In the genomic region with DNA sequence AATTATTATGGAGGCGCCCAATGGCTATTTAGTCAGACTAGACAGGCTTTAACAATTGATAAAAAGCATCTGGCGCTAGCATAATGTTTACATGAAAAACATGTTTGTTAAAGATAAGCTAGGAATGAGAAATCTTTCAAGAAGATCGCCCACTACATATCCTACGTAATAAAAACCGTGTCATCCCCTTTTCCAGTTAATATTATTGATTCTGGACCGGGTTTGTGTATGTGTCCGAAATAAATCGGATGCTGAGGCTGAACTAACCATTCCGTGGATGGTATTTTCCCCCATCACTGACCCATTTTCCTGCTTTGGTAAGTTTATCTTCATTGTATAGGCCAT, we compare ENCODE assay signal across 1 cellular context.
TF ChIP-seq lines count a peak whose summit lies in the region.

No MANE protein-coding gene starts in this region.

TF ChIP-seq in GM23338, 12 proteins besides CTCF, POLR2A, EP300 and RAD21 (continued from another document):
- no peak for TF ChIP-seq ZNF114 (CRISPR knock-in tag; IDR thresholded peaks at IDR 0.05)
TF ChIP-seq in GM23338: peak in this region for 0.
